Comparison of ENCODE assay signal across 2 cellular contexts in the genomic region with DNA sequence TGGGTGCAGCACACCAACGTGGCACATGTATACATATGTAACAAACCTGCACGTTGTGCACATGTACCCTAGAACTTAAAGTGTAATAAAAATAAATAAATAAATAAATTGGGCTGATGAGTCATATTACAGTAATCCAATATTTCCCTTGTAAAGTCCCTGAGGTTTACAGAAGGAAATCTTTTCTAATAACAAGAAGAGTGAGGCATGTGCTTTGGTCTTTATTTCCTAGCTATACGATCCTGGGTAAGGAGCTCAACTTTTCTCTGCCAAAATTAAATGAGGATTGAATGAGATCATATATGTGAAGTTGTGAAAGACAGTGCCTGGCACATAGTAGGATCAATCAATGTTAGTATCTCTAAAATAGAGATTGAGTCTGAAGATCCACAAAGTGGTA. TPM values are rescaled to one million over a fixed set of nuclear protein-coding genes. Genes with fewer than 3 reads are reported as not detected.
"Had no signal": no experiment of that assay in that cellular context is flagged by ENCODE, and none has a peak within 500 bp of the region (broad histone marks: within the 10 kb centered on the region; RNA-seq: fewer than 3 reads in every experiment).

No MANE protein-coding gene starts in this region.

RNA-seq across cellular contexts. Expression of gene CLEC18A, which starts 57.5 kb away (rescaled TPM):
- total RNA-seq: HT-29 had no signal
- polyA plus RNA-seq: IgD-negative memory B cell had no signal
